ENCODE assay signal across 16 cellular contexts in the genomic region with DNA sequence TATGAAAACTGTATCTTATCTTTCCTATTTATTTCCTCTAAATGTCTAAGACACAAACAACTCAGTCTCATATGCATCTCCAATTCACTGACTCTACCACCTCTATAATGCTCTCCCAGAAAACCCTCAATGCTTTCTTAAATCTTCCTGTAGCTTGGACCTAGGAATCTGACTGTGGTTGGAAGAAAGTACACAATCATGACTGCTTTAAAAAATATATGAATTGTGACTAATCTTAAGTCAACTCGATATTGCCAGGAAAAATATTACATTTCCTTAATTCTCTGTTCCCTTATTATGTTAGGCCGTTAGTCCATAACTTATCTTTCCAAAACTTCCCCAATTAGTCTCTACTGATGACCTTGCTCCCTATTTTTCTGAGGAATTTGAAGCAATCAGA.
DNase-seq lines count a peak whose midpoint lies in the region; ATAC-seq lines count a peak whose summit lies in the region.
"Had no signal": no experiment of that assay in that cellular context is flagged by ENCODE, and none has a peak within 500 bp of the region (broad histone marks: within the 10 kb centered on the region; RNA-seq: fewer than 3 reads in every experiment).

No MANE protein-coding gene starts in this region.

- peak; percentile 20 for DNase-seq in EL
- DNase-seq in astrocyte of the hippocampus (ENCODE audit: low read depth, low spot score), result peak; percentile 13
- DNase-seq in fibroblast of peridontal ligament (ENCODE audit: extremely low read depth), result peak; percentile 42
- peak; percentile 36 for DNase-seq in stromal cell of bone marrow (ENCODE audit: low read depth)
- DNase-seq in occipital lobe (lab: John Stamatoyannopoulos, UW), result no peak
- DNase-seq in head of caudate nucleus, result no peak
- DNase-seq: CD8-positive, alpha-beta memory T cell; DMS153; DND-41; Kasumi-1; NCI-H1105; NCI-H1436 treated with DMSO at 0.1 percent for 48 hours; NCI-H187 treated with DMSO at 0.1 percent for 48 hours; NCI-H524; NCI-H748 treated with DMSO at 0.1 percent for 48 hours had no signal

- intact Hi-C loops in head of caudate nucleus (cut with DNase I), result no loop called here

- ATAC-seq in GM18861 (IDR thresholded peaks at IDR 0.05; ENCODE audit: unreplicated experiment), result no peak

Comparison
In these comparisons a context has a peak if more than half of its experiments do, and no peak if none do; other contexts are left out.
1. DNase-seq: peak in EL (single experiment), astrocyte of the hippocampus (single experiment), fibroblast of peridontal ligament (single experiment) and stromal cell of bone marrow (single experiment); none in occipital lobe (single experiment) and head of caudate nucleus (0 of 42).